In the genomic region with DNA sequence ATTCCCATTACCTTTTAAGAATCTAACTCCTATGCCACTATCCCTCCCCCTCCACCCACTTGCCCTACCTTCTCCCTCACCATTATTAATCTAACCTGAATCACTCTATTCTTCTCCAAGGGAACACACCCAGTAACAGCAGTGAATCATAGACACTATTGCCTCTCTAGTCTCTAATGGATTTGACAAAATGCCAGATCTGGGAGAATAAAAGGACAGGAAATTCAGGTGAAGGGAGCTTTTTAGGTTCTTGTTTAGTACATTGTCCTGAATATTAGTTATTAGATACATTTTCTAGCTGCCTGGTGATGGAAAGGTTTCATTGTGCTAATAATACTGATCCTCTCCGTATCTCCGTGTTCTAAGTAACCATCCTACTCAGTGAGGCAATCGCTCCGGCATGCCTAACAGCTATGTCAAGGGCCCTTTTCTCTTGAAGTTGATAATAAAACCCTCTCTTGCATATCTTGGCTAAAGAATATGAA, we compare ENCODE assay signal across 10 cellular contexts. TPM values are rescaled to one million over a fixed set of nuclear protein-coding genes. Genes with fewer than 3 reads are reported as not detected.
DNase-seq lines count a peak whose midpoint lies in the region; ATAC-seq and TF ChIP-seq lines count a peak whose summit lies in the region.
"Had no signal": no experiment of that assay in that cellular context is flagged by ENCODE, and none has a peak within 500 bp of the region (broad histone marks: within the 10 kb centered on the region; RNA-seq: fewer than 3 reads in every experiment).

No MANE protein-coding gene starts in this region.

- no peak for TF ChIP-seq CTCF in cardiac fibroblast (IDR thresholded peaks at IDR 0.05; ENCODE audit: low read depth, low read length)
- no peak for TF ChIP-seq CTCF in omental fat pad (IDR thresholded peaks at IDR 0.05)

- H3K9ac ChIP-seq in GM23248, result no peak overlapping the region

- H3K27ac ChIP-seq in GM23248, result no peak overlapping the region
- H3K27ac ChIP-seq: cardiac muscle cell had no signal

- H3K27me3 ChIP-seq in GM23248 (replicated peaks; ENCODE audit: insufficient read depth), result no peaks in the 10 kb centered on the region
- H3K27me3 ChIP-seq: cardiac muscle cell had no signal

- in situ Hi-C loops in GM23248 (cut with MboI), result no loop called here

- H2AFZ ChIP-seq in GM23248, result no peak overlapping the region

- peaks cover 6% of the 10 kb centered on the region; the same call in 1 of the 2 replicates for H3K79me2 ChIP-seq in GM23248 (ENCODE audit: insufficient read depth)

- H3F3A ChIP-seq in GM23248 (ENCODE audit: insufficient read depth), result peaks cover 17% of the 10 kb centered on the region

- H3K4me3 ChIP-seq in GM23248, result no peak overlapping the region
- H3K4me3 ChIP-seq in cardiac fibroblast (replicated peaks in 1 of 2; ENCODE audit: low read depth in 2 of 2, low read length in 2 of 2), result no peak overlapping the region
- H3K4me3 ChIP-seq: cardiac muscle cell, K562 had no signal

- peak; percentile 46 for ATAC-seq in omental fat pad (ENCODE audit: low FRiP score)
- ATAC-seq in HG02981 (IDR thresholded peaks at IDR 0.05; ENCODE audit: unreplicated experiment), result no peak
- no peak for ATAC-seq in HG03196 (IDR thresholded peaks at IDR 0.05; ENCODE audit: unreplicated experiment)
- ATAC-seq: K562 had no signal

- 92 to 96% methylated on average over 4 of the region's 4 CpGs for WGBS in GM23248 (ENCODE audit: low coverage in 1 of 2, low lambda C conversion rate in 2 of 2, missing lambda C conversion rate in 2 of 2), 2 experiments

- no peaks in the 10 kb centered on the region for H4K20me1 ChIP-seq in GM23248 (ENCODE audit: insufficient read depth)

- peaks cover 31% of the 10 kb centered on the region for H3K4me1 ChIP-seq in GM23248 (ENCODE audit: insufficient read depth)

- H3K4me2 ChIP-seq in GM23248 (ENCODE audit: unreplicated experiment), result no peak overlapping the region

- DNase-seq in GM23248 (peak; percentile 88), NCI-H146 treated with DMSO at 0.1 percent for 48 hours (lab: John Stamatoyannopoulos, UW; ENCODE audit: unreplicated experiment) (peak; percentile 22), cardiac fibroblast (ENCODE audit: low read depth in 2 of 2) (peak; percentile 49 to 83), omental fat pad (ENCODE audit: low spot score) (no peak), KG1 (lab: John Stamatoyannopoulos, UW) (no peak)
- DNase-seq: activated CD8-positive, alpha-beta memory T cell treated with anti-CD3 and anti-CD28 coated beads, Interleukin-2, amount 50 U/mL, for 4 hours had no signal

- no peaks in the 10 kb centered on the region for H3K9me2 ChIP-seq in GM23248 (ENCODE audit: insufficient read depth)

- no peaks in the 10 kb centered on the region for H3K36me3 ChIP-seq in GM23248 (ENCODE audit: low read depth)
- H3K36me3 ChIP-seq: cardiac muscle cell had no signal

- H3K9me3 ChIP-seq in GM23248 (ENCODE audit: low read depth), result no peaks in the 10 kb centered on the region

RNA-seq across cellular contexts. Expression of a gene that starts 4.1 kb away (rescaled TPM):
- 4.4 and 4.6 TPM in 2 replicates for total RNA-seq in GM23248 (2014; rRNA removed; shearing (Covaris generic))
- 9.1 TPM in 2 replicates for polyA plus RNA-seq in GM23248 (2016; fragmentation: Nextera tagmentation; extraction: Ambion mirVana)
- 1 to 10 TPM; 4.7 to 8.2 (median 6.0) TPM for total RNA-seq in omental fat pad

RNA-seq across cellular contexts. Expression of a gene that starts 32.2 kb away (rescaled TPM):
- 0.25 TPM in 1 of 2 replicates, not detected in the other for total RNA-seq in GM23248 (2014; rRNA removed; shearing (Covaris generic))
- polyA plus RNA-seq in GM23248 (2016; fragmentation: Nextera tagmentation; extraction: Ambion mirVana), result 0.30 and 0.51 TPM in 2 replicates
- 1 to 10 TPM in 2 of 4 donors, under 1 TPM in 2; 0.13 to 2.2 (median 1.2) TPM for total RNA-seq in omental fat pad
- total RNA-seq: cardiac muscle cell, K562 had no signal
- polyA plus RNA-seq: K562 had no signal

Comparison
In these comparisons a context has a peak if more than half of its experiments do, and no peak if none do; other contexts are left out.
1. DNase-seq: peak in GM23248 (single experiment), NCI-H146 treated with DMSO at 0.1 percent for 48 hours (single experiment) and cardiac fibroblast (2 of 2); none in omental fat pad (single experiment) and KG1 (single experiment).